9 cellular contexts compared by ENCODE assay signal in genomic region chr10:24957624-24958435, GRCh38. TPM values are rescaled to one million over a fixed set of nuclear protein-coding genes. Genes with fewer than 3 reads are reported as not detected.
DNase-seq lines count a peak whose midpoint lies in the region; FAIRE-seq and TF ChIP-seq lines count a peak whose summit lies in the region.
"Had no signal": no experiment of that assay in that cellular context is flagged by ENCODE, and none has a peak within 500 bp of the region (broad histone marks: within the 10 kb centered on the region; RNA-seq: fewer than 3 reads in every experiment).

No MANE protein-coding gene starts in this region.

- dilution Hi-C loops in endothelial cell of umbilical vein (cut with MboI; ENCODE audit: extremely low pct_ligation_motif_present, low sequenced_read_pairs), result no loop called here

- TF ChIP-seq POLR2A in endothelial cell of umbilical vein (IDR thresholded peaks at IDR 0.05; ENCODE audit: low read depth, low read length) (no peak), uterus (IDR thresholded peaks at IDR 0.05) (no peak)

- H3K4me2 ChIP-seq in PC-9, result peak overlapping the region; percentile 61
- H3K4me2 ChIP-seq in endothelial cell of umbilical vein (ENCODE audit: insufficient read depth, low read length), result peak overlapping the region; percentile 54

- POLR2A ChIA-PET in PC-9 (lab: Charles Lee; ENCODE audit: unreplicated experiment), result no interaction called here
- POLR2A ChIA-PET in endothelial cell of umbilical vein (lab: Charles Lee), result no interaction called here

- H3K27ac ChIP-seq in PC-9, result peak overlapping the region; percentile 85
- peak overlapping the region; percentile 68 for H3K27ac ChIP-seq in endothelial cell of umbilical vein (ENCODE audit: insufficient read depth, low read depth, low read length)
- H3K27ac ChIP-seq in uterus, result peak overlapping the region; percentile 65 to 81

- BruUV-seq in PC-9 (replicated peaks; lab: Mats Ljungman, UMichigan) (no TSS peak), endothelial cell of umbilical vein (replicated peaks; lab: Mats Ljungman, UMichigan) (no TSS peak)

- H3K9ac ChIP-seq in endothelial cell of umbilical vein (replicated peaks; ENCODE audit: extremely low read depth, insufficient read depth, low read length), result peak overlapping the region; percentile 28

- CTCF ChIA-PET in PC-9 (lab: Charles Lee), result no interaction called here
- CTCF ChIA-PET in endothelial cell of umbilical vein (lab: Charles Lee), result interaction anchor here (1.0 to 1.5 kb wide), 3 partner anchors 10 to 315 kb away, joined by 3 to 7 read pairs (median 5); no protein-coding TSS in a partner anchor

- H3K27me3 ChIP-seq in PC-9 (ENCODE audit: insufficient read depth, low read depth) (no peaks in the 10 kb centered on the region), endothelial cell of umbilical vein (ENCODE audit: control insufficient read depth in 2 of 2, insufficient read depth in 2 of 2, low read length in 2 of 2) (no peaks in the 10 kb centered on the region), uterus (no peaks in the 10 kb centered on the region)

- H2AFZ ChIP-seq in PC-9 (peak overlapping the region; percentile 45; the same call in 1 of the 2 replicates), endothelial cell of umbilical vein (ENCODE audit: low read depth, low read length) (peak overlapping the region; percentile 82)

- H3K36me3 ChIP-seq in PC-9 (ENCODE audit: low read depth) (no peaks in the 10 kb centered on the region), endothelial cell of umbilical vein (ENCODE audit: control insufficient read depth in 2 of 2, extremely low read depth in 1 of 2, insufficient read depth in 2 of 2, low read length in 2 of 2) (no peaks in the 10 kb centered on the region), uterus (no peaks in the 10 kb centered on the region)

- TF ChIP-seq CTCF in PC-9 (conservative IDR thresholded peaks at IDR 0.05) (no peak), endothelial cell of umbilical vein (IDR thresholded peaks at IDR 0.05; ENCODE audit: extremely low read depth in 1 of 2, insufficient read depth in 1 of 2, low read depth in 1 of 2, low read length in 2 of 2) (no peak), uterus (IDR thresholded peaks at IDR 0.05) (no peak)

- peaks cover 14% of the 10 kb centered on the region for H3F3A ChIP-seq in PC-9 (ENCODE audit: insufficient read depth, low read depth)

- no peaks in the 10 kb centered on the region for H3K79me2 ChIP-seq in PC-9 (ENCODE audit: low read depth)
- H3K79me2 ChIP-seq in endothelial cell of umbilical vein (ENCODE audit: control insufficient read depth, insufficient read depth, low read length), result no peaks in the 10 kb centered on the region

- H3K9me3 ChIP-seq in PC-9 (ENCODE audit: insufficient read depth, low read depth) (0 out of 2 replicates have a peak, but pooled peaks cover 4% of the 10 kb centered on the region), endothelial cell of umbilical vein (replicated peaks; ENCODE audit: control insufficient read depth, insufficient read depth, low read length) (no peaks in the 10 kb centered on the region), uterus (no peaks in the 10 kb centered on the region)

- in situ Hi-C loops in G401 (cut with HindIII; ENCODE audit: low sequenced_read_pairs), result no loop called here

- H3K4me1 ChIP-seq in PC-9 (replicated peaks; ENCODE audit: insufficient read depth), result peaks cover 58% of the 10 kb centered on the region
- peaks cover 17% of the 10 kb centered on the region for H3K4me1 ChIP-seq in endothelial cell of umbilical vein (ENCODE audit: control insufficient read depth, extremely low read depth, insufficient read depth, low read length)
- no peaks in the 10 kb centered on the region for H3K4me1 ChIP-seq in uterus

- H3K9me1 ChIP-seq in endothelial cell of umbilical vein (replicated peaks; ENCODE audit: control insufficient read depth, extremely low read depth, insufficient read depth, low read length), result no peaks in the 10 kb centered on the region

- intact Hi-C loops in PC-9 (cut with micrococcal nuclease; ENCODE audit: unreplicated experiment) (no loop called here), endothelial cell of umbilical vein (cut with micrococcal nuclease) (loop anchor here (1.0 kb wide), 1 partner anchor 123 kb away; no protein-coding TSS in a partner anchor), uterus (cut with DNase I; ENCODE audit: low total_unique reads) (loop anchor here (10.0 kb wide), 1 partner anchor 233 kb away; the partner anchor contains the start of gene ARHGAP21)

- DNase-seq in PC-9 (peak in 1 of 2 experiments; percentile 82), endothelial cell of umbilical vein (ENCODE audit: low read depth, low spot score) (peak; percentile 80), middle frontal gyrus (ENCODE audit: extremely low spot score, low spot score) (peak; percentile 45), uterus (no peak), G401 (ENCODE audit: low spot score) (no peak), NCI-H748 treated with DMSO at 0.1 percent for 48 hours (lab: John Stamatoyannopoulos, UW) (no peak)
- DNase-seq in stimulated activated CD4-positive, alpha-beta T cell treated with anti-CD3 and anti-CD28 coated beads, Interleukin-2, amount 100 ng/mL, for 48 hours, result no peak
- DNase-seq: activated CD4-positive, alpha-beta T cell treated with anti-CD3 and anti-CD28 coated beads for 4 hours; NCI-H524 treated with DMSO at 0.1 percent for 48 hours had no signal

- H4K20me1 ChIP-seq in PC-9 (ENCODE audit: insufficient read depth) (no peaks in the 10 kb centered on the region), endothelial cell of umbilical vein (replicated peaks; ENCODE audit: control insufficient read depth, extremely low read depth, insufficient read depth, low read length) (no peaks in the 10 kb centered on the region)

- H3K4me3 ChIP-seq in PC-9 (peak overlapping the region; percentile 0; the same call in 1 of the 2 replicates), endothelial cell of umbilical vein (replicated peaks in 1 of 3; ENCODE audit: insufficient read depth in 1 of 3, low read depth in 1 of 3, low read length in 3 of 3) (no peak overlapping the region), uterus (no peak overlapping the region)

- peak; percentile 59 for FAIRE-seq in endothelial cell of umbilical vein (lab: Jason Lieb, UNC)

- no peaks in the 10 kb centered on the region for H3K9me2 ChIP-seq in PC-9 (ENCODE audit: insufficient read depth)

TF ChIP-seq in endothelial cell of umbilical vein, 7 proteins besides CTCF, POLR2A, EP300 and RAD21:
- TF ChIP-seq MAX (IDR thresholded peaks at IDR 0.05; ENCODE audit: insufficient read depth, insufficient read length) (no peak), JUN (IDR thresholded peaks at IDR 0.05; ENCODE audit: borderline replicate concordance, insufficient read depth, insufficient read length, low read depth) (peak; percentile 57), MYC (IDR thresholded peaks at IDR 0.05; ENCODE audit: low read depth, low read length) (no peak), GATA2 (IDR thresholded peaks at IDR 0.05; ENCODE audit: insufficient read depth, insufficient read length, low read depth, low read length) (no peak), EZH2 (IDR thresholded peaks at IDR 0.05; ENCODE audit: borderline replicate concordance, low read depth, low read length, severe bottlenecking) (no peak), POLR2AphosphoS5 (IDR thresholded peaks at IDR 0.05; ENCODE audit: insufficient read depth, low read depth, low read length) (no peak), FOS (IDR thresholded peaks at IDR 0.05; ENCODE audit: borderline replicate concordance, insufficient read depth, low read length) (peak; percentile 72)

RNA-seq across cellular contexts. Expression of gene PRTFDC1, which starts 5.4 kb away (rescaled TPM):
- 12.3 and 15.8 TPM in 2 replicates for total RNA-seq in PC-9 (2021)
- 24.2 and 27.0 TPM in 2 replicates for total RNA-seq in endothelial cell of umbilical vein
- polyA plus RNA-seq in endothelial cell of umbilical vein, result 12.7 and 22.0 TPM in 2 replicates
- polyA plus RNA-seq in endothelial cell of umbilical vein (2011; cell fraction: cytosol; rRNA removed), result 18.6 and 25.6 TPM in 2 replicates
- polyA plus RNA-seq in endothelial cell of umbilical vein (2011; cell fraction: nucleus; rRNA removed), result 14.6 and 26.8 TPM in 2 replicates
- polyA plus RNA-seq in endothelial cell of umbilical vein (2012), result 20.5 and 20.7 TPM in 2 replicates
- polyA minus RNA-seq in endothelial cell of umbilical vein, result 15.0 and 18.9 TPM in 2 replicates
- polyA minus RNA-seq in endothelial cell of umbilical vein (2011; cell fraction: cytosol; rRNA and poly(A)+ RNA removed), result 2.2 TPM
- polyA minus RNA-seq in endothelial cell of umbilical vein (2011; cell fraction: nucleus; rRNA and poly(A)+ RNA removed), result 5.6 and 7.4 TPM in 2 replicates
- 10 to 100 TPM in 2 of 4 donors, 1 to 10 TPM in 2; 1.3 to 38.7 (median 20.3) TPM for total RNA-seq in uterus
- 32.6 and 46.6 TPM in 2 replicates for total RNA-seq in G401 (2014; rRNA removed; shearing (Covaris generic))

RNA-seq across cellular contexts. Expression of gene ENKUR, which starts 58.1 kb away (rescaled TPM):
- 0.50 and 1.0 TPM in 2 replicates for total RNA-seq in PC-9 (2021)
- total RNA-seq in endothelial cell of umbilical vein, result 0.30 and 0.35 TPM in 2 replicates
- 0.07 and 0.13 TPM in 2 replicates for polyA plus RNA-seq in endothelial cell of umbilical vein
- polyA plus RNA-seq in endothelial cell of umbilical vein (2011; cell fraction: cytosol; rRNA removed), result 0.04 and 0.06 TPM in 2 replicates
- polyA plus RNA-seq in endothelial cell of umbilical vein (2011; cell fraction: nucleus; rRNA removed), result 0.04 and 0.25 TPM in 2 replicates
- 0.13 and 0.16 TPM in 2 replicates for polyA plus RNA-seq in endothelial cell of umbilical vein (2012)
- 0.21 TPM in 1 of 2 replicates, not detected in the other for polyA minus RNA-seq in endothelial cell of umbilical vein
- not detected for polyA minus RNA-seq in endothelial cell of umbilical vein (2011; cell fraction: cytosol; rRNA and poly(A)+ RNA removed)
- polyA minus RNA-seq in endothelial cell of umbilical vein (2011; cell fraction: nucleus; rRNA and poly(A)+ RNA removed), result 0.14 TPM in 1 of 2 replicates, not detected in the other
- 1 to 10 TPM in 2 of 4 donors, under 1 TPM in 1, not detected in 1; 0.73 to 10.0 (median 2.3) TPM for total RNA-seq in uterus
- total RNA-seq in G401 (2014; rRNA removed; shearing (Covaris generic)), result not detected in 2 replicates

RNA-seq across cellular contexts. Expression of gene THNSL1, which starts 58.6 kb away (rescaled TPM):
- 5.6 and 6.8 TPM in 2 replicates for total RNA-seq in PC-9 (2021)
- total RNA-seq in endothelial cell of umbilical vein, result 1.9 and 2.1 TPM in 2 replicates
- 0.38 and 0.52 TPM in 2 replicates for polyA plus RNA-seq in endothelial cell of umbilical vein
- 0.74 and 0.80 TPM in 2 replicates for polyA plus RNA-seq in endothelial cell of umbilical vein (2011; cell fraction: cytosol; rRNA removed)
- 0.52 and 0.58 TPM in 2 replicates for polyA plus RNA-seq in endothelial cell of umbilical vein (2011; cell fraction: nucleus; rRNA removed)
- polyA plus RNA-seq in endothelial cell of umbilical vein (2012), result 2.5 and 2.8 TPM in 2 replicates
- polyA minus RNA-seq in endothelial cell of umbilical vein, result 0.75 and 0.79 TPM in 2 replicates
- polyA minus RNA-seq in endothelial cell of umbilical vein (2011; cell fraction: cytosol; rRNA and poly(A)+ RNA removed), result 0.72 TPM
- 0.38 TPM in 2 replicates for polyA minus RNA-seq in endothelial cell of umbilical vein (2011; cell fraction: nucleus; rRNA and poly(A)+ RNA removed)
- total RNA-seq in uterus, result 10 to 100 TPM in 1 of 4 donors, 1 to 10 TPM in 3; 1.3 to 17.2 (median 5.1) TPM
- total RNA-seq in G401 (2014; rRNA removed; shearing (Covaris generic)), result 6.4 TPM in 2 replicates

Comparison
In these comparisons a context has a peak if more than half of its experiments do, and no peak if none do; other contexts are left out.
1. DNase-seq: peak in endothelial cell of umbilical vein (single experiment) and middle frontal gyrus (single experiment); none in uterus (0 of 2), stimulated activated CD4-positive, alpha-beta T cell treated with anti-CD3 and anti-CD28 coated beads, Interleukin-2, amount 100 ng/mL, for 48 hours (0 of 2), G401 (single experiment) and NCI-H748 treated with DMSO at 0.1 percent for 48 hours (single experiment).
2. Peak in every context shown above with its lines, with median percentiles within 50 percentile points of each other: H3K27ac ChIP-seq.